9 cellular contexts compared by ENCODE assay signal in genomic region chr2:238684362-238685326, GRCh38.
DNase-seq lines count a peak whose midpoint lies in the region; ATAC-seq and TF ChIP-seq lines count a peak whose summit lies in the region.
"Had no signal": no experiment of that assay in that cellular context is flagged by ENCODE, and none has a peak within 500 bp of the region (broad histone marks: within the 10 kb centered on the region; RNA-seq: fewer than 3 reads in every experiment).

No MANE protein-coding gene starts in this region.

- intact Hi-C loops in mucosa of descending colon (cut with DNase I, micrococcal nuclease): no loop called here

- no peaks in the 10 kb centered on the region for H3K4me1 Mint-ChIP-seq in activated CD8-positive, alpha-beta memory T cell treated with anti-CD3 and anti-CD28 coated beads, Interleukin-2, amount 10 ng/mL, durations not matched to agents 7 days and 5 days

- H3K9me3 ChIP-seq in mucosa of descending colon: no peaks in the 10 kb centered on the region

- TF ChIP-seq CTCF in choroid plexus epithelial cell (conservative IDR thresholded peaks at IDR 0.05; ENCODE audit: low read depth, low read length) (peak; percentile 7), mucosa of descending colon (IDR thresholded peaks at IDR 0.05) (no peak)

- H3K36me3 ChIP-seq in mucosa of descending colon (ENCODE audit: low read depth): no peaks in the 10 kb centered on the region

- no peaks in the 10 kb centered on the region for H3K9me3 Mint-ChIP-seq in activated CD8-positive, alpha-beta memory T cell treated with anti-CD3 and anti-CD28 coated beads, Interleukin-2, amount 10 ng/mL, durations not matched to agents 7 days and 5 days (ENCODE audit: low read depth)

- CTCF ChIA-PET in activated CD8-positive, alpha-beta memory T cell treated with anti-CD3 and anti-CD28 coated beads, Interleukin-2, amount 10 ng/mL, durations not matched to agents 7 days and 5 days (lab: Charles Lee): no interaction called here

- peaks cover 20% of the 10 kb centered on the region for H3K27me3 Mint-ChIP-seq in activated CD8-positive, alpha-beta memory T cell treated with anti-CD3 and anti-CD28 coated beads, Interleukin-2, amount 10 ng/mL, durations not matched to agents 7 days and 5 days

- H3K4me1 ChIP-seq in mucosa of descending colon (ENCODE audit: low read depth): no peaks in the 10 kb centered on the region

- H3K4me3 Mint-ChIP-seq in activated CD8-positive, alpha-beta memory T cell treated with anti-CD3 and anti-CD28 coated beads, Interleukin-2, amount 10 ng/mL, durations not matched to agents 7 days and 5 days: no peak overlapping the region

- ATAC-seq in mucosa of descending colon: peak; percentile 60
- ATAC-seq in GM19328 (IDR thresholded peaks at IDR 0.05; ENCODE audit: unreplicated experiment): no peak
- ATAC-seq in activated CD8-positive, alpha-beta memory T cell treated with anti-CD3 and anti-CD28 coated beads, Interleukin-2, amount 10 ng/mL, durations not matched to agents 7 days and 5 days: no peak

- H3K27ac Mint-ChIP-seq in activated CD8-positive, alpha-beta memory T cell treated with anti-CD3 and anti-CD28 coated beads, Interleukin-2, amount 10 ng/mL, durations not matched to agents 7 days and 5 days: no peak overlapping the region

- no peak overlapping the region for H3K4me3 ChIP-seq in choroid plexus epithelial cell (ENCODE audit: low read depth, low read length)
- no peak overlapping the region for H3K4me3 ChIP-seq in mucosa of descending colon

- DNase-seq in AG08395 (ENCODE audit: low spot score) (peak; percentile 97), LHCN-M2 (ENCODE audit: low read depth) (peak; percentile 97), choroid plexus epithelial cell (ENCODE audit: low read depth) (peak; percentile 99), mucosa of descending colon (no peak), OCI-M1 (lab: John Stamatoyannopoulos, UW) (no peak), NCI-H446 (lab: John Stamatoyannopoulos, UW) (no peak)
- no peak for DNase-seq in activated CD8-positive, alpha-beta memory T cell treated with anti-CD3 and anti-CD28 coated beads, Interleukin-2, amount 10 ng/mL, durations not matched to agents 7 days and 5 days
- DNase-seq: NCI-H774 had no signal

- H3K36me3 Mint-ChIP-seq in activated CD8-positive, alpha-beta memory T cell treated with anti-CD3 and anti-CD28 coated beads, Interleukin-2, amount 10 ng/mL, durations not matched to agents 7 days and 5 days: no peaks in the 10 kb centered on the region

Comparison
In these comparisons a context has a peak if more than half of its experiments do, and no peak if none do; other contexts are left out.
1. DNase-seq: peak in AG08395 (single experiment), LHCN-M2 (single experiment) and choroid plexus epithelial cell (single experiment); none in mucosa of descending colon (0 of 3), OCI-M1 (single experiment), activated CD8-positive, alpha-beta memory T cell treated with anti-CD3 and anti-CD28 coated beads, Interleukin-2, amount 10 ng/mL, durations not matched to agents 7 days and 5 days (single experiment) and NCI-H446 (0 of 2).